Comparison of ENCODE assay signal across 8 cellular contexts in the genomic region with DNA sequence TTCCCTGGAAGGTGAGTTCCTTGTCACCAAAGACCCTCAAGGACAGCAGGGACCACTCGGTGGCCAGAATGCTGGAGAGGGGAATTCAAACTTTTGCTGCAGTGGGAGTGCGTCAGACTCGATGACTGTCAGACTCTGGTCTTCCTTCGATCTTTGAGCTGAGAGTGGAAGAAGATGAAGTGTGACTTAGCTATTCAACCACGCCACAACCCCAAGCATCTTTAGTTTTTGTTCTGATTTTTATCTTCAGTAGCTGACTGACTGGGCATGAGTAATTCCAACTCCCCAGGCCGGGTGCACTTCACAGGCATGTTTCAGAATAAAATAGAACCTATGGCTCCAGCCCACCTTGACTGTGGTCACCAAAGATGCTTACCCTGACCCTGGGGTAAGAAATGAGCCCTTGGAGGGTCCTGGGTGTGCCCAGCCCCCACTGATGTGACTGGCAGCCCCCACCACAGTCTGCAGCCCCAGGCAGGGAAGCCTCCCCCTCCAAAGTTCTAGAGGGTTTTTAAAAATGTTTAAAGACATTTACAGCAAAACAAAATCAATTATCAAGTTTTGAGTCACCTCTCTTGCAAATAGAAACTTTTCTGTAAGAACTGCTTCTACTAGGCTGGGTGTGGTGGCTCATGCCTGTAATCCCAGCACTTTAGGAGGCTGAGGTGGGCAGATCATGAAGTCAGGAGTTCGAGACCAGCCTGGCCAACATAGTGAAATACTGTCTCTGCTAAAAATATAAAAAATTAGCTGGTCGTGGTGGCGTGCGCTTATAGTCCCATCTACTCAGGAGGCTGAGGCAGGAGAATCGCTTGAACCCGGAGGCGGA. TPM values are rescaled to one million over a fixed set of nuclear protein-coding genes. Genes with fewer than 3 reads are reported as not detected.
DNase-seq lines count a peak whose midpoint lies in the region; ATAC-seq and TF ChIP-seq lines count a peak whose summit lies in the region.

No MANE protein-coding gene starts in this region.

- no peaks in the 10 kb centered on the region; a peak in 1 of 7 replicates for H3K36me3 Mint-ChIP-seq in H9 (ENCODE audit: insufficient read depth in 1 of 3, low read depth in 3 of 3)

- H3T11ph ChIP-seq in H9 (ENCODE audit: low read length): no peak overlapping the region

- H4K91ac ChIP-seq in H9 (ENCODE audit: insufficient read length, low read depth, low read length): no peak overlapping the region

- peaks cover 21 to 26% of the 10 kb centered on the region in 2 experiments for H3K4me1 Mint-ChIP-seq in H9

- peaks cover 9% of the 10 kb centered on the region for H3K27me3 Mint-ChIP-seq in H9 (ENCODE audit: low read depth)

- H2AK5ac ChIP-seq in H9 (ENCODE audit: insufficient read length, low read length): no peak overlapping the region

- no peak overlapping the region for H2BK120ac ChIP-seq in H9 (ENCODE audit: low read depth, low read length, poor library complexity, severe bottlenecking)

- no peak overlapping the region for H3K18ac ChIP-seq in H9 (ENCODE audit: insufficient read length, low read depth, low read length)

- no peak overlapping the region for H3K14ac ChIP-seq in H9 (ENCODE audit: insufficient read depth, low read length)

- H4K20me1 ChIP-seq in H9 (ENCODE audit: control insufficient read depth, insufficient read depth, insufficient read length): no peaks in the 10 kb centered on the region

- H3K27ac ChIP-seq in H9 (ENCODE audit: insufficient read length, low read depth, low read length): no peak overlapping the region

- DNase-seq in HS-5 (ENCODE audit: low read depth): peak; percentile 55
- peak; percentile 67 for DNase-seq in adipocyte (ENCODE audit: low read depth)
- DNase-seq in stimulated activated CD4-positive, alpha-beta T cell treated with anti-CD3 and anti-CD28 coated beads, Interleukin-4, amount 100 ng/mL, for 24 hours: peak; percentile 51
- no peak for DNase-seq in Kasumi-1 (lab: John Stamatoyannopoulos, UW)
- DNase-seq in NCI-H128 (lab: John Stamatoyannopoulos, UW; ENCODE audit: unreplicated experiment): no peak
- DNase-seq in NCI-H1092 treated with DMSO at 0.1 percent for 48 hours (lab: John Stamatoyannopoulos, UW): no peak
- no peak for DNase-seq in H9

- H2BK12ac ChIP-seq in H9 (ENCODE audit: insufficient read length, low read depth, low read length): no peak overlapping the region

- H2BK15ac ChIP-seq in H9 (ENCODE audit: low read depth, low read length): no peak overlapping the region

- H3K79me2 ChIP-seq in H9 (ENCODE audit: insufficient read depth, low read length): no peaks in the 10 kb centered on the region

- H2BK5ac ChIP-seq in H9 (ENCODE audit: insufficient read length, low read length): no peak overlapping the region

- no peak overlapping the region for H3K4ac ChIP-seq in H9 (ENCODE audit: low read depth, low read length)

- H4K8ac ChIP-seq in H9 (replicated peaks; ENCODE audit: insufficient read length, low read depth, low read length): no peak overlapping the region

- H3K4me2 ChIP-seq in H9 (ENCODE audit: insufficient read depth, insufficient read length, low read length): no peak overlapping the region

- no peaks in the 10 kb centered on the region for H3K79me1 ChIP-seq in H9 (ENCODE audit: insufficient read depth, low read depth, low read length, poor library complexity, severe bottlenecking)

- no peak overlapping the region for H3K56ac ChIP-seq in H9 (ENCODE audit: insufficient read length, low read depth, low read length)

- no peak overlapping the region for H3K23ac ChIP-seq in H9 (ENCODE audit: insufficient read length, low read depth, low read length)

- H3K9me3 Mint-ChIP-seq in H9: peaks cover 0 to 2% of the 10 kb centered on the region in 2 experiments; a peak in 2 of 5 replicates

- H3K36me3 ChIP-seq in adipocyte (ENCODE audit: control insufficient read depth, insufficient read depth, low read length, severe bottlenecking): no peaks in the 10 kb centered on the region

- H3K9me3 ChIP-seq in adipocyte (ENCODE audit: control insufficient read depth, low read length): peaks cover 2% of the 10 kb centered on the region
- H3K9me3 ChIP-seq in H9 (ENCODE audit: control insufficient read depth, low read depth, low read length): no peaks in the 10 kb centered on the region

- H2AFZ ChIP-seq in H9 (ENCODE audit: low read length): no peak overlapping the region

- no peaks in the 10 kb centered on the region for H3K23me2 ChIP-seq in H9 (ENCODE audit: insufficient read length, low read depth, low read length, poor library complexity, severe bottlenecking)

- H3K27me3 ChIP-seq in adipocyte (replicated peaks; ENCODE audit: control insufficient read depth, insufficient read depth, low read length): no peaks in the 10 kb centered on the region
- no peaks in the 10 kb centered on the region for H3K27me3 ChIP-seq in H9 (ENCODE audit: insufficient read depth, low read length)

- H3K9ac ChIP-seq in adipocyte (ENCODE audit: low read length) (no peak overlapping the region), H9 (ENCODE audit: extremely low read depth, insufficient read length, low read length) (no peak overlapping the region)

- H3K4me3 Mint-ChIP-seq in H9: no peak overlapping the region

- peak; percentile 24 for ATAC-seq in GM18520 (IDR thresholded peaks at IDR 0.05; ENCODE audit: unreplicated experiment)

- H2BK20ac ChIP-seq in H9 (ENCODE audit: low read depth, low read length, poor library complexity, severe bottlenecking): no peak overlapping the region

- WGBS in H9 (ENCODE audit: extremely low coverage, insufficient read length, low lambda C conversion rate): no CpG with 5 or more reads among the region's 13 CpGs

- H3K27ac Mint-ChIP-seq in H9: no peak overlapping the region; a peak in 1 of 7 replicates

- H3K4me3 ChIP-seq in adipocyte (ENCODE audit: low read length): no peak overlapping the region

- no peak for TF ChIP-seq CTCF in H9 (conservative IDR thresholded peaks at IDR 0.05)

- no peak overlapping the region for H4K5ac ChIP-seq in H9 (ENCODE audit: insufficient read length, low read depth, low read length)

- H3K4me1 ChIP-seq in adipocyte (ENCODE audit: control insufficient read depth, insufficient read depth, low read length) (no peaks in the 10 kb centered on the region), H9 (ENCODE audit: insufficient read depth, low read length) (no peaks in the 10 kb centered on the region)

RNA-seq across cellular contexts. Expression of gene YWHAQ, which starts 24.9 kb away (rescaled TPM):
- 374 and 380 TPM in 2 replicates for total RNA-seq in H9 (2021)

Comparison
In these comparisons a context has a peak if more than half of its experiments do, and no peak if none do; other contexts are left out.
1. DNase-seq: peak in HS-5 (single experiment), adipocyte (single experiment) and stimulated activated CD4-positive, alpha-beta T cell treated with anti-CD3 and anti-CD28 coated beads, Interleukin-4, amount 100 ng/mL, for 24 hours (single experiment); none in Kasumi-1 (0 of 2), NCI-H128 (single experiment), NCI-H1092 treated with DMSO at 0.1 percent for 48 hours (single experiment) and H9 (single experiment).